Comparison of ENCODE assay signal across 22 cellular contexts in genomic region chr13:44646044-44646443, GRCh38.
DNase-seq lines count a peak whose midpoint lies in the region; ATAC-seq, FAIRE-seq and TF ChIP-seq lines count a peak whose summit lies in the region.
"Had no signal": no experiment of that assay in that cellular context is flagged by ENCODE, and none has a peak within 500 bp of the region (broad histone marks: within the 10 kb centered on the region; RNA-seq: fewer than 3 reads in every experiment).

No MANE protein-coding gene starts in this region.

- no peak overlapping the region for H3K9ac ChIP-seq in HepG2 (ENCODE audit: insufficient read depth, low read depth, low read length)
- H3K9ac ChIP-seq in IMR-90 (ENCODE audit: low read depth, low read length): no peak overlapping the region
- H3K9ac ChIP-seq in SK-N-MC (ENCODE audit: insufficient read length): no peak overlapping the region
- H3K9ac ChIP-seq: GM23248 had no signal

- no peak overlapping the region for H4K91ac ChIP-seq in IMR-90 (ENCODE audit: insufficient read depth, low read depth, low read length)

- CTCF ChIA-PET in HepG2 (lab: Yijun Ruan, JAX; ENCODE audit: low intra/inter-chr PET ratio, low total read pairs): no interaction called here
- CTCF ChIA-PET in IMR-90 (lab: Yijun Ruan, JAX): no interaction called here

- no peak overlapping the region for H2BK5ac ChIP-seq in IMR-90 (ENCODE audit: low read depth, low read length, poor library complexity, severe bottlenecking)

- H3K4ac ChIP-seq in IMR-90 (ENCODE audit: low read depth, low read length): no peak overlapping the region

- H3K27ac ChIP-seq in HepG2 (ENCODE audit: extremely low read length, insufficient read depth, low read length) (no peak overlapping the region), right lobe of liver (no peak overlapping the region), IMR-90 (ENCODE audit: insufficient read depth, low read length) (no peak overlapping the region), SK-N-MC (peak overlapping the region; percentile 4; the same call in 1 of the 2 replicates), aorta (ENCODE audit: low read depth in 1 of 2, low read length in 2 of 2) (no peak overlapping the region)
- H3K27ac ChIP-seq: 22Rv1, GM23248 had no signal

- WGBS in HepG2 (ENCODE audit: low lambda C conversion rate): 81% methylated on average over 4 of the region's 4 CpGs
- 52% methylated on average over 4 of the region's 4 CpGs for WGBS in right lobe of liver (ENCODE audit: insufficient coverage, low coverage, low lambda C conversion rate, missing lambda C conversion rate)
- 88% methylated on average over 2 of the region's 4 CpGs; no CpG with 5 or more reads in 1 of the 2 experiments for WGBS in IMR-90 (ENCODE audit: extremely low coverage in 2 of 2, insufficient read length in 1 of 2), 2 experiments
- 84 to 93% methylated on average over 4 of the region's 4 CpGs for WGBS in aorta, 2 donors

- H4K20me1 ChIP-seq in HepG2 (ENCODE audit: insufficient read depth, low read length): no peaks in the 10 kb centered on the region
- no peaks in the 10 kb centered on the region for H4K20me1 ChIP-seq in IMR-90 (ENCODE audit: insufficient read depth, low read length)

- ATAC-seq in HepG2: no peak
- no peak for ATAC-seq in right lobe of liver
- no peak for ATAC-seq in IMR-90 (ENCODE audit: low read depth)
- no peak for ATAC-seq in left colon
- no peak for ATAC-seq in GM21529 (IDR thresholded peaks at IDR 0.05; ENCODE audit: unreplicated experiment)
- no peak for ATAC-seq in aorta (ENCODE audit: low FRiP score)
- ATAC-seq: HCT116 had no signal

- H3K56ac ChIP-seq in IMR-90 (ENCODE audit: extremely low read depth, insufficient read depth, low read length): no peak overlapping the region

- dilution Hi-C loops in IMR-90 (cut with HindIII; ENCODE audit: low sequenced_read_pairs, unreplicated experiment): no loop called here

- no peak overlapping the region for H4K5ac ChIP-seq in IMR-90 (ENCODE audit: low read depth, low read length)

- H3K14ac ChIP-seq in IMR-90 (replicated peaks; ENCODE audit: low read depth, low read length): no peak overlapping the region

- no peak overlapping the region for H2BK120ac ChIP-seq in IMR-90 (ENCODE audit: low read depth, low read length)

- TF ChIP-seq RAD21 in HepG2 (CRISPR knock-in tag; IDR thresholded peaks at IDR 0.05) (no peak), IMR-90 (IDR thresholded peaks at IDR 0.05; ENCODE audit: low read length) (no peak)

- H2BK20ac ChIP-seq in IMR-90 (ENCODE audit: low read depth, low read length): no peak overlapping the region

- no peak overlapping the region for H2AK9ac ChIP-seq in IMR-90 (replicated peaks; ENCODE audit: low read depth, low read length, poor library complexity)

- H4K8ac ChIP-seq in IMR-90 (ENCODE audit: low read depth in 2 of 2, low read length in 2 of 2): no peak overlapping the region

- intact Hi-C loops in HepG2 (cut with micrococcal nuclease; ENCODE audit: unreplicated experiment) (no loop called here), right lobe of liver (cut with DNase I) (no loop called here), IMR-90 (cut with micrococcal nuclease) (no loop called here), left colon (cut with DNase I, micrococcal nuclease) (no loop called here), aorta (cut with DNase I) (no loop called here)

- H3K23ac ChIP-seq in IMR-90 (ENCODE audit: low read depth, low read length): no peak overlapping the region

- H3K18ac ChIP-seq in IMR-90 (ENCODE audit: low read depth, low read length): no peak overlapping the region

- no peak overlapping the region for H2AK5ac ChIP-seq in IMR-90 (ENCODE audit: low read depth, low read length)

- H3K4me2 ChIP-seq in HepG2 (ENCODE audit: low read depth, low read length) (no peak overlapping the region), IMR-90 (ENCODE audit: low read depth, low read length) (no peak overlapping the region)

- FAIRE-seq in HepG2 (lab: Jason Lieb, UNC): no peak
- FAIRE-seq: A204.1, GM12891, GM18507 had no signal

- no peak for TF ChIP-seq POLR2A in HepG2 (IDR thresholded peaks at IDR 0.05; ENCODE audit: insufficient read depth in 1 of 2, low read depth in 2 of 2, low read length in 2 of 2)
- no peak for TF ChIP-seq POLR2A in right lobe of liver (IDR thresholded peaks at IDR 0.05)
- TF ChIP-seq POLR2A in IMR-90 (IDR thresholded peaks at IDR 0.05; ENCODE audit: low read depth, low read length): no peak

- in situ Hi-C loops in HepG2 (cut with HindIII; ENCODE audit: extremely low pct_ligation_motif_present, low pct_unique_long_range_greater_than_20kb) (no loop called here), IMR-90 (cut with MboI; ENCODE audit: low sequenced_read_pairs) (no loop called here)

- H3K9me1 ChIP-seq in IMR-90 (ENCODE audit: insufficient read depth, low read length): no peaks in the 10 kb centered on the region

- no peaks in the 10 kb centered on the region for H3K79me2 ChIP-seq in HepG2 (ENCODE audit: insufficient read depth, low read length)

- H2AFZ ChIP-seq in HepG2 (ENCODE audit: low read length): no peak overlapping the region
- H2AFZ ChIP-seq in IMR-90 (replicated peaks; ENCODE audit: low read length, poor library complexity): no peak overlapping the region
- H2AFZ ChIP-seq: GM23248 had no signal

- H3K27me3 ChIP-seq in HepG2 (ENCODE audit: control insufficient read depth in 1 of 2, insufficient read depth in 2 of 2, low read length in 2 of 2): no peaks in the 10 kb centered on the region
- H3K27me3 ChIP-seq in right lobe of liver: no peaks in the 10 kb centered on the region
- H3K27me3 ChIP-seq in IMR-90 (ENCODE audit: control insufficient read depth, insufficient read depth, low read length): no peaks in the 10 kb centered on the region
- H3K27me3 ChIP-seq in aorta (ENCODE audit: control insufficient read depth in 1 of 2, insufficient read depth in 2 of 2, low read length in 1 of 2): no peaks in the 10 kb centered on the region

- H3K36me3 ChIP-seq in HepG2 (replicated peaks in 1 of 2; ENCODE audit: control insufficient read depth in 1 of 2, insufficient read depth in 2 of 2, low read length in 2 of 2): no peaks in the 10 kb centered on the region
- H3K36me3 ChIP-seq in right lobe of liver: no peaks in the 10 kb centered on the region
- H3K36me3 ChIP-seq in IMR-90 (ENCODE audit: control insufficient read depth, insufficient read depth, low read length): no peaks in the 10 kb centered on the region
- H3K36me3 ChIP-seq in SK-N-MC (ENCODE audit: insufficient read depth, low read length): no peaks in the 10 kb centered on the region
- no peaks in the 10 kb centered on the region for H3K36me3 ChIP-seq in aorta (ENCODE audit: control insufficient read depth in 1 of 2, insufficient read depth in 2 of 2, low read length in 1 of 2)

- no peak overlapping the region for H3K4me3 ChIP-seq in HepG2 (replicated peaks in 1 of 3; ENCODE audit: insufficient read depth in 1 of 3, low read depth in 2 of 3, low read length in 3 of 3)
- H3K4me3 ChIP-seq in right lobe of liver: no peak overlapping the region
- H3K4me3 ChIP-seq in IMR-90 (ENCODE audit: insufficient read depth, low read depth, low read length): no peak overlapping the region
- H3K4me3 ChIP-seq in SK-N-MC: no peak overlapping the region
- H3K4me3 ChIP-seq in aorta (ENCODE audit: low read length in 2 of 2): no peak overlapping the region
- H3K4me3 ChIP-seq: GM23248 had no signal

- no peak for TF ChIP-seq CTCF in HepG2 (CRISPR knock-in tag; IDR thresholded peaks at IDR 0.05)
- no peak for TF ChIP-seq CTCF in right lobe of liver (IDR thresholded peaks at IDR 0.05)
- TF ChIP-seq CTCF in IMR-90 (conservative IDR thresholded peaks at IDR 0.05; ENCODE audit: low read depth, low read length): no peak

- H3K4me1 ChIP-seq in HepG2 (ENCODE audit: insufficient read depth, low read length): 0 out of 2 replicates have a peak, but pooled peaks cover 13% of the 10 kb centered on the region
- no peaks in the 10 kb centered on the region for H3K4me1 ChIP-seq in right lobe of liver
- peaks cover 2% of the 10 kb centered on the region; the same call in 1 of the 2 replicates for H3K4me1 ChIP-seq in IMR-90 (ENCODE audit: control insufficient read depth, insufficient read depth, low read length)
- H3K4me1 ChIP-seq in aorta (ENCODE audit: control insufficient read depth in 1 of 2, insufficient read depth in 2 of 2, low read length in 2 of 2): no peaks in the 10 kb centered on the region

- BruUV-seq in HepG2 (replicated peaks; lab: Mats Ljungman, UMichigan): no TSS peak
- no TSS peak for BruUV-seq in IMR-90 (replicated peaks; lab: Mats Ljungman, UMichigan)

- DNase-seq in HepG2 (ENCODE audit: low spot score) (no peak), right lobe of liver (no peak), IMR-90 (no peak), SK-N-MC (ENCODE audit: low read depth, low spot score) (peak; percentile 86), left colon (no peak), aorta (no peak)
- DNase-seq: C1 segment of cervical spinal cord; Calu3; CD4-positive, alpha-beta memory T cell; COR-L47; DMS53; DMS79 treated with DMSO at 0.1 percent for 48 hours; GF-D8; GM23248; H9; HFFc6 had no signal

- H2BK15ac ChIP-seq in IMR-90 (ENCODE audit: low read depth, low read length): no peak overlapping the region

- H3K79me1 ChIP-seq in IMR-90 (ENCODE audit: low read depth in 1 of 2, low read length in 2 of 2): no peaks in the 10 kb centered on the region

- H3K9me3 ChIP-seq in HepG2 (ENCODE audit: low read length): no peaks in the 10 kb centered on the region
- no peaks in the 10 kb centered on the region for H3K9me3 ChIP-seq in right lobe of liver
- no peaks in the 10 kb centered on the region for H3K9me3 ChIP-seq in IMR-90 (ENCODE audit: control insufficient read depth, insufficient read depth, low read length)
- no peaks in the 10 kb centered on the region for H3K9me3 ChIP-seq in SK-N-MC (ENCODE audit: low read depth, low read length)
- H3K9me3 ChIP-seq in aorta (ENCODE audit: control insufficient read depth, low read length): no peaks in the 10 kb centered on the region

- TF ChIP-seq EP300 in HepG2 (IDR thresholded peaks at IDR 0.05; ENCODE audit: low read depth in 2 of 2, low read length in 2 of 2): no peak
- TF ChIP-seq EP300 in HepG2 (CRISPR knock-in tag; IDR thresholded peaks at IDR 0.05; ENCODE audit: borderline replicate concordance): no peak

- POLR2A ChIA-PET in HepG2 (lab: Yijun Ruan, JAX): no interaction called here
- POLR2A ChIA-PET in IMR-90 (lab: Charles Lee; ENCODE audit: unreplicated experiment): no interaction called here

TF ChIP-seq in HepG2, 621 proteins besides CTCF, POLR2A, EP300 and RAD21 (continues in another document):
- TF ChIP-seq PTBP1 (IDR thresholded peaks at IDR 0.05; ENCODE audit: low read depth, low read length, poor library complexity, severe bottlenecking) (no peak), ZNF296 (CRISPR knock-in tag; conservative IDR thresholded peaks at IDR 0.05) (no peak), MAFF (IDR thresholded peaks at IDR 0.05; ENCODE audit: low read depth, low read length) (peak; percentile 56; the same call in 1 of the 2 replicates)

TF ChIP-seq in IMR-90, 13 proteins besides CTCF, POLR2A, EP300 and RAD21:
- TF ChIP-seq MAFK (IDR thresholded peaks at IDR 0.05; ENCODE audit: low read depth, low read length): peak; percentile 77
- no peak for TF ChIP-seq BHLHE40 (IDR thresholded peaks at IDR 0.05; ENCODE audit: low read depth, low read length)
- TF ChIP-seq FOS (IDR thresholded peaks at IDR 0.05; ENCODE audit: low read depth, low read length): no peak
